ENCODE assay signal across 2 cellular contexts in the genomic region with DNA sequence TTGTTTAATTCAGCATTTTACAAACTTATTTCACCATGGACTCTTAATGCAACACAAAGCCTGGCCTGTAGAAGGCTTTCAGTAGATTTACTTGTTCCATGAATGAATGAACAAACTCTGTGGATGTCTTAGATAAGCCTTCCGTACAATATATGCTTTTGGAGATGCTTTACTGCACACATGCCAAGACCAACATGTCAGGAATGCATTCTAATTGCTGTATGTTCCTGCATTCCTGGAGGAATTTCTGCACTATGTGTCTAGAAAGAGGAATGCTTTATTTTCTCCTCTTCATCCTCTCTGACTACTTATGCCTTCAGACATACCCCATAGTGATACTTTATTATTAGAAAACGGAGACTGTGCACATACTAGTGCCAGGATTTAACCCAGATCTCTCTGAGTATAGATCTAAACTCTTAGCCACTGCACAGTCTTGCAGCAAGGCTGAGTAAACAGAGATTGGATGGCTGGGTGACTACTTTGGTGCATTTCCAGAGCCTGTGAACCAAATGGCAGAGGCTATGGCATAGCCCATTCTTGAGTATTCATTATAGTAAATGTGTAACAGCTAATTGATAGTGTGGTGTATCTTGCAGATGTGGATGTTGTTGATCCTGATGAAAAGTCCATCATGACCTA.
TF ChIP-seq lines count a peak whose summit lies in the region.

No MANE protein-coding gene starts in this region.

TF ChIP-seq in IMR-90, 13 proteins besides CTCF, POLR2A, EP300 and RAD21:
- no peak for TF ChIP-seq FOS (IDR thresholded peaks at IDR 0.05; ENCODE audit: low read depth, low read length)
- TF ChIP-seq MAZ (IDR thresholded peaks at IDR 0.05; ENCODE audit: borderline replicate concordance, low read depth, low read length), result no peak
- no peak for TF ChIP-seq MXI1 (IDR thresholded peaks at IDR 0.05; ENCODE audit: borderline replicate concordance, low read depth, low read length)
- no peak for TF ChIP-seq NFE2L2 (IDR thresholded peaks at IDR 0.05; ENCODE audit: low read depth, low read length)
- TF ChIP-seq, protein P1, sequence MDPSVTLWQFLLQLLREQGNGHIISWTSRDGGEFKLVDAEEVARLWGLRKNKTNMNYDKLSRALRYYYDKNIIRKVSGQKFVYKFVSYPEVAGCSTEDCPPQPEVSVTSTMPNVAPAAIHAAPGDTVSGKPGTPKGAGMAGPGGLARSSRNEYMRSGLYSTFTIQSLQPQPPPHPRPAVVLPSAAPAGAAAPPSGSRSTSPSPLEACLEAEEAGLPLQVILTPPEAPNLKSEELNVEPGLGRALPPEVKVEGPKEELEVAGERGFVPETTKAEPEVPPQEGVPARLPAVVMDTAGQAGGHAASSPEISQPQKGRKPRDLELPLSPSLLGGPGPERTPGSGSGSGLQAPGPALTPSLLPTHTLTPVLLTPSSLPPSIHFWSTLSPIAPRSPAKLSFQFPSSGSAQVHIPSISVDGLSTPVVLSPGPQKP (IDR thresholded peaks at IDR 0.05; ENCODE audit: borderline replicate concordance, low read depth, low read length), result no peak
- no peak for TF ChIP-seq RCOR1 (IDR thresholded peaks at IDR 0.05; ENCODE audit: insufficient replicate concordance, low read length)
- TF ChIP-seq BHLHE40 (IDR thresholded peaks at IDR 0.05; ENCODE audit: low read depth, low read length), result no peak
- TF ChIP-seq RFX5 (IDR thresholded peaks at IDR 0.05; ENCODE audit: low read depth, low read length), result no peak
- no peak for TF ChIP-seq CEBPB (IDR thresholded peaks at IDR 0.05; ENCODE audit: low read depth, low read length)
- no peak for TF ChIP-seq CHD1 (IDR thresholded peaks at IDR 0.05; ENCODE audit: low read depth, low read length)
- no peak for TF ChIP-seq SMC3 (IDR thresholded peaks at IDR 0.05; ENCODE audit: low read depth, low read length)
- TF ChIP-seq, protein P2, sequence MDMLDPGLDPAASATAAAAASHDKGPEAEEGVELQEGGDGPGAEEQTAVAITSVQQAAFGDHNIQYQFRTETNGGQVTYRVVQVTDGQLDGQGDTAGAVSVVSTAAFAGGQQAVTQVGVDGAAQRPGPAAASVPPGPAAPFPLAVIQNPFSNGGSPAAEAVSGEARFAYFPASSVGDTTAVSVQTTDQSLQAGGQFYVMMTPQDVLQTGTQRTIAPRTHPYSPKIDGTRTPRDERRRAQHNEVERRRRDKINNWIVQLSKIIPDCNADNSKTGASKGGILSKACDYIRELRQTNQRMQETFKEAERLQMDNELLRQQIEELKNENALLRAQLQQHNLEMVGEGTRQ (IDR thresholded peaks at IDR 0.05; ENCODE audit: low read depth, low read length), result no peak
- no peak for TF ChIP-seq MAFK (IDR thresholded peaks at IDR 0.05; ENCODE audit: low read depth, low read length)

TF ChIP-seq in GM12878, 131 proteins besides CTCF, POLR2A, EP300 and RAD21:
- TF ChIP-seq, protein P3, sequence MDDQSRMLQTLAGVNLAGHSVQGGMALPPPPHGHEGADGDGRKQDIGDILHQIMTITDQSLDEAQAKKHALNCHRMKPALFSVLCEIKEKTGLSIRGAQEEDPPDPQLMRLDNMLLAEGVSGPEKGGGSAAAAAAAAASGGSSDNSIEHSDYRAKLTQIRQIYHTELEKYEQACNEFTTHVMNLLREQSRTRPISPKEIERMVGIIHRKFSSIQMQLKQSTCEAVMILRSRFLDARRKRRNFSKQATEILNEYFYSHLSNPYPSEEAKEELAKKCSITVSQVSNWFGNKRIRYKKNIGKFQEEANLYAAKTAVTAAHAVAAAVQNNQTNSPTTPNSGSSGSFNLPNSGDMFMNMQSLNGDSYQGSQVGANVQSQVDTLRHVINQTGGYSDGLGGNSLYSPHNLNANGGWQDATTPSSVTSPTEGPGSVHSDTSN (IDR thresholded peaks at IDR 0.05; ENCODE audit: insufficient replicate concordance, low read depth, low read length), result no peak
- no peak for TF ChIP-seq EZH2 (IDR thresholded peaks at IDR 0.05; ENCODE audit: borderline replicate concordance, control insufficient read depth, low read depth, low read length)
- no peak for TF ChIP-seq KAT2A (conservative IDR thresholded peaks at IDR 0.05; ENCODE audit: control insufficient read depth, low read depth, low read length)
- no peak for TF ChIP-seq TARDBP (IDR thresholded peaks at IDR 0.05; ENCODE audit: borderline replicate concordance)
- no peak for TF ChIP-seq RB1 (IDR thresholded peaks at IDR 0.05; ENCODE audit: borderline replicate concordance)
- TF ChIP-seq, protein P4, sequence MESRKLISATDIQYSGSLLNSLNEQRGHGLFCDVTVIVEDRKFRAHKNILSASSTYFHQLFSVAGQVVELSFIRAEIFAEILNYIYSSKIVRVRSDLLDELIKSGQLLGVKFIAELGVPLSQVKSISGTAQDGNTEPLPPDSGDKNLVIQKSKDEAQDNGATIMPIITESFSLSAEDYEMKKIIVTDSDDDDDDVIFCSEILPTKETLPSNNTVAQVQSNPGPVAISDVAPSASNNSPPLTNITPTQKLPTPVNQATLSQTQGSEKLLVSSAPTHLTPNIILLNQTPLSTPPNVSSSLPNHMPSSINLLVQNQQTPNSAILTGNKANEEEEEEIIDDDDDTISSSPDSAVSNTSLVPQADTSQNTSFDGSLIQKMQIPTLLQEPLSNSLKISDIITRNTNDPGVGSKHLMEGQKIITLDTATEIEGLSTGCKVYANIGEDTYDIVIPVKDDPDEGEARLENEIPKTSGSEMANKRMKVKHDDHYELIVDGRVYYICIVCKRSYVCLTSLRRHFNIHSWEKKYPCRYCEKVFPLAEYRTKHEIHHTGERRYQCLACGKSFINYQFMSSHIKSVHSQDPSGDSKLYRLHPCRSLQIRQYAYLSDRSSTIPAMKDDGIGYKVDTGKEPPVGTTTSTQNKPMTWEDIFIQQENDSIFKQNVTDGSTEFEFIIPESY (IDR thresholded peaks at IDR 0.05), result no peak
- TF ChIP-seq RCOR1 (conservative IDR thresholded peaks at IDR 0.05; ENCODE audit: low read depth, low read length), result no peak
